In genomic region chr14:23566782-23567185, GRCh38 we compare ENCODE assay signal across 8 cellular contexts. TPM values are rescaled to one million over a fixed set of nuclear protein-coding genes. Genes with fewer than 3 reads are reported as not detected.
DNase-seq lines count a peak whose midpoint lies in the region; ATAC-seq and TF ChIP-seq lines count a peak whose summit lies in the region.

No MANE protein-coding gene starts in this region.

- in situ Hi-C loops in astrocyte of the cerebellum (cut with HindIII; ENCODE audit: low sequenced_read_pairs): no loop called here

- TF ChIP-seq CTCF in GM12873 (IDR thresholded peaks at IDR 0.05; ENCODE audit: insufficient read depth, low read depth, low read length, missing control alignments): peak; percentile 18
- peak; percentile 39 for TF ChIP-seq CTCF in astrocyte of the cerebellum (IDR thresholded peaks at IDR 0.05; ENCODE audit: low read depth, low read length, missing control alignments)
- peak; percentile 24 for TF ChIP-seq CTCF in kidney epithelial cell (IDR thresholded peaks at IDR 0.05; ENCODE audit: insufficient read depth, low read length, poor library complexity, severe bottlenecking)
- no peak for TF ChIP-seq CTCF in thoracic aorta (IDR thresholded peaks at IDR 0.05)

- no peak for DNase-seq in astrocyte of the cerebellum (ENCODE audit: low read depth)
- DNase-seq in kidney epithelial cell (ENCODE audit: low read depth): no peak
- DNase-seq in thoracic aorta (ENCODE audit: low spot score): no peak
- DNase-seq in AG08396 (ENCODE audit: low spot score): no peak
- no peak for DNase-seq in NCI-H146 treated with DMSO at 0.1 percent for 48 hours (lab: John Stamatoyannopoulos, UW; ENCODE audit: unreplicated experiment)
- DNase-seq in NCI-H1105 treated with DMSO at 0.1 percent for 48 hours (lab: John Stamatoyannopoulos, UW): no peak

- H3K36me3 ChIP-seq in kidney epithelial cell (ENCODE audit: control insufficient read depth, insufficient read depth, low read length): peaks cover 1% of the 10 kb centered on the region
- no peaks in the 10 kb centered on the region for H3K36me3 ChIP-seq in thoracic aorta

- ATAC-seq in HG03060 (IDR thresholded peaks at IDR 0.05; ENCODE audit: low read depth, unreplicated experiment) (peak; percentile 16), thoracic aorta (ENCODE audit: insufficient number of reproducible peaks, low FRiP score, low read depth) (no peak)

- H3K27ac ChIP-seq in thoracic aorta: no peak overlapping the region

- peaks cover 0 to 15% of the 10 kb centered on the region in 2 donors for H3K4me1 ChIP-seq in thoracic aorta (ENCODE audit: control insufficient read depth in 1 of 2, low read depth in 2 of 2)

- no peaks in the 10 kb centered on the region for H3K9me3 ChIP-seq in thoracic aorta

- H3K27me3 ChIP-seq in kidney epithelial cell (ENCODE audit: control insufficient read depth, insufficient read depth, low read length): peaks cover 10% of the 10 kb centered on the region
- H3K27me3 ChIP-seq in thoracic aorta (replicated peaks; ENCODE audit: insufficient read depth): no peaks in the 10 kb centered on the region

- H3K4me3 ChIP-seq in astrocyte of the cerebellum (ENCODE audit: low read depth, low read length) (peak overlapping the region; percentile 67), kidney epithelial cell (ENCODE audit: low read depth, low read length) (peak overlapping the region; percentile 69), thoracic aorta (peak overlapping the region; percentile 80)

RNA-seq across cellular contexts. Expression of gene AP1G2, which starts 0.8 kb away (rescaled TPM):
- total RNA-seq in kidney epithelial cell (93.2 and 93.4 TPM in 2 replicates), thoracic aorta (10 to 100 TPM; 36.4 to 61.7 TPM)

RNA-seq across cellular contexts. Expression of gene THTPA, which starts 10.7 kb away (rescaled TPM):
- total RNA-seq in kidney epithelial cell (5.7 and 8.5 TPM in 2 replicates), thoracic aorta (10 to 100 TPM; 17.8 to 30.9 TPM)

RNA-seq across cellular contexts. Expression of gene JPH4, which starts 11.8 kb away (rescaled TPM):
- 1.0 and 1.1 TPM in 2 replicates for total RNA-seq in kidney epithelial cell
- 1 to 10 TPM in 1 of 2 donors, not detected in 1; 1.3 TPM for total RNA-seq in thoracic aorta

RNA-seq across cellular contexts. Expression of gene ZFHX2, which starts 15.2 kb away (rescaled TPM):
- 2.3 and 2.6 TPM in 2 replicates for total RNA-seq in kidney epithelial cell
- 1 to 10 TPM in 1 of 2 donors, under 1 TPM in 1; 0.49 to 1.5 TPM for total RNA-seq in thoracic aorta
